1 cellular context compared by ENCODE assay signal in genomic region chr22:37079668-37080171, GRCh38.
TF ChIP-seq lines count a peak whose summit lies in the region.

No MANE protein-coding gene starts in this region.

TF ChIP-seq in SK-N-SH treated with all-trans-retinoic acid at 6 μM for 48 hours, 23 proteins besides CTCF, POLR2A, EP300 and RAD21 (continued from another document):
- no peak for TF ChIP-seq CREB5 (CRISPR knock-in tag; IDR thresholded peaks at IDR 0.05; ENCODE audit: low read depth)
